In genomic region chr2:3399829-3400228, GRCh38 we compare ENCODE assay signal across 1 cellular context.
TF ChIP-seq lines count a peak whose summit lies in the region.

No MANE protein-coding gene starts in this region.

TF ChIP-seq in H1, 55 proteins besides CTCF, POLR2A, EP300 and RAD21 (continued from another document):
- TF ChIP-seq SIRT6 (IDR thresholded peaks at IDR 0.05; ENCODE audit: low read length), result no peak
- no peak for TF ChIP-seq BRCA1 (IDR thresholded peaks at IDR 0.05; ENCODE audit: low read depth, low read length)
- TF ChIP-seq CHD7 (IDR thresholded peaks at IDR 0.05; ENCODE audit: insufficient replicate concordance, low read length), result no peak
- no peak for TF ChIP-seq KDM5A (IDR thresholded peaks at IDR 0.05; ENCODE audit: low read length)
- TF ChIP-seq CTBP2 (IDR thresholded peaks at IDR 0.05; ENCODE audit: borderline replicate concordance, insufficient read depth, insufficient read length, low read length), result no peak
- no peak for TF ChIP-seq GTF2F1 (IDR thresholded peaks at IDR 0.05; ENCODE audit: borderline replicate concordance, low read depth, low read length)
- no peak for TF ChIP-seq ASH2L (IDR thresholded peaks at IDR 0.05; ENCODE audit: low read length)
- no peak for TF ChIP-seq CBX8 (IDR thresholded peaks at IDR 0.05; ENCODE audit: borderline replicate concordance, low read depth, low read length)
- no peak for TF ChIP-seq TBP (IDR thresholded peaks at IDR 0.05; ENCODE audit: low read depth, low read length)
- TF ChIP-seq ATF2 (IDR thresholded peaks at IDR 0.05; ENCODE audit: low read length), result no peak
TF ChIP-seq in H1: peak in this region for 0.
